ENCODE assay signal across 1 cellular context in genomic region chr20:37856034-37856433, GRCh38. TPM values are rescaled to one million over a fixed set of nuclear protein-coding genes. Genes with fewer than 3 reads are reported as not detected.
"Had no signal": no experiment of that assay in that cellular context is flagged by ENCODE, and none has a peak within 500 bp of the region (broad histone marks: within the 10 kb centered on the region; RNA-seq: fewer than 3 reads in every experiment).

No MANE protein-coding gene starts in this region.

RNA-seq across cellular contexts. Expression of gene VSTM2L, which starts 46.9 kb away (rescaled TPM):
- total RNA-seq: dermis microvascular lymphatic vessel endothelial cell had no signal
